In the genomic region with DNA sequence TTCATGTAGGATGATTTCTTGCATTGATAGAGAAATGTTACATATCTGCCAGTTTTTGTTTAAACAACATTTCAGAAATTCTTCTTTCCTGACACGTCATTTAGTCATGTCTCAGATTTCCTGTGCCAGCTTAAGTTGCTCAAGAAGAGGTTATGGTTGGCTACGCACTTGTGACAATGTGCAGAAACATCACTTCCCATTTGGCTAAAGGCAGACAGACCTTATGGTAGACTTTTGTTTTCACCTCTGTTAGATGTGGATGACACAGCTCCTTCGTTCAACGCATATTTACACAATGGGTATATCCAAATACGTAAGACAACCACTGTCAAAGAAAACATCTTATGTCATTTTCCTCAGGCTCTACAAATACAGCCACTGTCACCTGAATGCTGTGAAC, we compare ENCODE assay signal across 9 cellular contexts.
DNase-seq lines count a peak whose midpoint lies in the region; ATAC-seq and TF ChIP-seq lines count a peak whose summit lies in the region.
"Had no signal": no experiment of that assay in that cellular context is flagged by ENCODE, and none has a peak within 500 bp of the region (broad histone marks: within the 10 kb centered on the region; RNA-seq: fewer than 3 reads in every experiment).

No MANE protein-coding gene starts in this region.

- H3K27me3 ChIP-seq in DOHH2 (ENCODE audit: control insufficient read depth, low read length) (peaks cover 15% of the 10 kb centered on the region), liver (ENCODE audit: control insufficient read depth in 4 of 4, insufficient read depth in 4 of 4, low read length in 3 of 4) (no peaks in the 10 kb centered on the region)

- H3K79me2 ChIP-seq in DOHH2 (ENCODE audit: control insufficient read depth, low read length): no peaks in the 10 kb centered on the region

- H3K9ac ChIP-seq in liver (ENCODE audit: low read depth in 1 of 2, low read length in 2 of 2): no peak overlapping the region
- H3K9ac ChIP-seq: KMS-11 had no signal

- peak overlapping the region; percentile 18 for H3K4me3 ChIP-seq in DOHH2 (ENCODE audit: low read length)
- no peak overlapping the region for H3K4me3 ChIP-seq in liver (ENCODE audit: low read depth in 1 of 3, low read length in 3 of 3)

- no peaks in the 10 kb centered on the region for H4K20me1 ChIP-seq in DOHH2 (ENCODE audit: control insufficient read depth, insufficient read depth, low read depth, low read length)

- TF ChIP-seq RAD21 in liver (IDR thresholded peaks at IDR 0.05): no peak

- H3K4me2 ChIP-seq in DOHH2 (ENCODE audit: low read length): peak overlapping the region; percentile 49
- H3K4me2 ChIP-seq: KMS-11 had no signal

- H3K9me3 ChIP-seq in DOHH2 (ENCODE audit: control insufficient read depth, insufficient read depth, low read length): no peaks in the 10 kb centered on the region
- H3K9me3 ChIP-seq in liver (ENCODE audit: control insufficient read depth in 4 of 4, low read length in 3 of 4): no peaks in the 10 kb centered on the region

- H3K36me3 ChIP-seq in DOHH2 (ENCODE audit: control insufficient read depth, low read length): no peaks in the 10 kb centered on the region
- no peaks in the 10 kb centered on the region for H3K36me3 ChIP-seq in liver (ENCODE audit: control insufficient read depth in 4 of 4, insufficient read depth in 3 of 4, low read depth in 1 of 4, low read length in 3 of 4)

- intact Hi-C loops in left colon (cut with DNase I, micrococcal nuclease): no loop called here

- no peak overlapping the region for H3K27ac ChIP-seq in DOHH2 (ENCODE audit: low read depth, low read length)
- peak overlapping the region; percentile 23 for H3K27ac ChIP-seq in angular gyrus (ENCODE audit: low read depth, low read length)
- peak overlapping the region; percentile 33 to 70 for H3K27ac ChIP-seq in liver (ENCODE audit: low read depth in 1 of 2, low read length in 2 of 2)
- H3K27ac ChIP-seq: KMS-11 had no signal

- ATAC-seq in GM21526 (IDR thresholded peaks at IDR 0.05; ENCODE audit: low FRiP score, unreplicated experiment) (peak; percentile 85), left colon (no peak)

- 64% methylated on average over 5 of the region's 5 CpGs for WGBS in liver

- H3F3A ChIP-seq in DOHH2 (ENCODE audit: control insufficient read depth, insufficient read depth): no peaks in the 10 kb centered on the region

- H3K9me2 ChIP-seq in DOHH2 (replicated peaks; ENCODE audit: control insufficient read depth, low read length): no peaks in the 10 kb centered on the region

- DNase-seq in HS-27A (ENCODE audit: low read depth) (peak; percentile 59), left colon (no peak), NCI-H1436 treated with DMSO at 0.1 percent for 48 hours (lab: John Stamatoyannopoulos, UW) (no peak), OCI-M1 (lab: John Stamatoyannopoulos, UW) (no peak)

- H3K4me1 ChIP-seq in DOHH2 (ENCODE audit: control insufficient read depth, low read length) (peaks cover 13% of the 10 kb centered on the region), liver (ENCODE audit: control insufficient read depth in 4 of 4, insufficient read depth in 4 of 4, low read length in 3 of 4) (peaks cover 0 to 26% (median 19%) of the 10 kb centered on the region in 4 donors)

- TF ChIP-seq CTCF in DOHH2 (IDR thresholded peaks at IDR 0.05; ENCODE audit: low read depth, low read length, poor library complexity, severe bottlenecking): no peak
- TF ChIP-seq CTCF in liver (IDR thresholded peaks at IDR 0.05; ENCODE audit: low read depth, low read length, missing input control): no peak

TF ChIP-seq in liver, 16 proteins besides CTCF, POLR2A, EP300 and RAD21:
- TF ChIP-seq HNF4G (IDR thresholded peaks at IDR 0.05): no peak
- TF ChIP-seq JUND (IDR thresholded peaks at IDR 0.05): no peak
- no peak for TF ChIP-seq GABPA (IDR thresholded peaks at IDR 0.05 in 1 of 2, conservative IDR thresholded peaks at IDR 0.05 in 1 of 2)
- TF ChIP-seq TAF1 (conservative IDR thresholded peaks at IDR 0.05): no peak
- TF ChIP-seq, protein P1, sequence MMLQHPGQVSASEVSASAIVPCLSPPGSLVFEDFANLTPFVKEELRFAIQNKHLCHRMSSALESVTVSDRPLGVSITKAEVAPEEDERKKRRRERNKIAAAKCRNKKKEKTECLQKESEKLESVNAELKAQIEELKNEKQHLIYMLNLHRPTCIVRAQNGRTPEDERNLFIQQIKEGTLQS (IDR thresholded peaks at IDR 0.05): no peak
- TF ChIP-seq, protein P2, sequence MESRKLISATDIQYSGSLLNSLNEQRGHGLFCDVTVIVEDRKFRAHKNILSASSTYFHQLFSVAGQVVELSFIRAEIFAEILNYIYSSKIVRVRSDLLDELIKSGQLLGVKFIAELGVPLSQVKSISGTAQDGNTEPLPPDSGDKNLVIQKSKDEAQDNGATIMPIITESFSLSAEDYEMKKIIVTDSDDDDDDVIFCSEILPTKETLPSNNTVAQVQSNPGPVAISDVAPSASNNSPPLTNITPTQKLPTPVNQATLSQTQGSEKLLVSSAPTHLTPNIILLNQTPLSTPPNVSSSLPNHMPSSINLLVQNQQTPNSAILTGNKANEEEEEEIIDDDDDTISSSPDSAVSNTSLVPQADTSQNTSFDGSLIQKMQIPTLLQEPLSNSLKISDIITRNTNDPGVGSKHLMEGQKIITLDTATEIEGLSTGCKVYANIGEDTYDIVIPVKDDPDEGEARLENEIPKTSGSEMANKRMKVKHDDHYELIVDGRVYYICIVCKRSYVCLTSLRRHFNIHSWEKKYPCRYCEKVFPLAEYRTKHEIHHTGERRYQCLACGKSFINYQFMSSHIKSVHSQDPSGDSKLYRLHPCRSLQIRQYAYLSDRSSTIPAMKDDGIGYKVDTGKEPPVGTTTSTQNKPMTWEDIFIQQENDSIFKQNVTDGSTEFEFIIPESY (IDR thresholded peaks at IDR 0.05): no peak
- no peak for TF ChIP-seq HNF4A (conservative IDR thresholded peaks at IDR 0.05)
- TF ChIP-seq, protein P3, sequence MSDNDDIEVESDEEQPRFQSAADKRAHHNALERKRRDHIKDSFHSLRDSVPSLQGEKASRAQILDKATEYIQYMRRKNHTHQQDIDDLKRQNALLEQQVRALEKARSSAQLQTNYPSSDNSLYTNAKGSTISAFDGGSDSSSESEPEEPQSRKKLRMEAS (IDR thresholded peaks at IDR 0.05): no peak
- no peak for TF ChIP-seq NR2F2 (IDR thresholded peaks at IDR 0.05)
- TF ChIP-seq FOXA1 (IDR thresholded peaks at IDR 0.05): no peak
- TF ChIP-seq, protein P4, sequence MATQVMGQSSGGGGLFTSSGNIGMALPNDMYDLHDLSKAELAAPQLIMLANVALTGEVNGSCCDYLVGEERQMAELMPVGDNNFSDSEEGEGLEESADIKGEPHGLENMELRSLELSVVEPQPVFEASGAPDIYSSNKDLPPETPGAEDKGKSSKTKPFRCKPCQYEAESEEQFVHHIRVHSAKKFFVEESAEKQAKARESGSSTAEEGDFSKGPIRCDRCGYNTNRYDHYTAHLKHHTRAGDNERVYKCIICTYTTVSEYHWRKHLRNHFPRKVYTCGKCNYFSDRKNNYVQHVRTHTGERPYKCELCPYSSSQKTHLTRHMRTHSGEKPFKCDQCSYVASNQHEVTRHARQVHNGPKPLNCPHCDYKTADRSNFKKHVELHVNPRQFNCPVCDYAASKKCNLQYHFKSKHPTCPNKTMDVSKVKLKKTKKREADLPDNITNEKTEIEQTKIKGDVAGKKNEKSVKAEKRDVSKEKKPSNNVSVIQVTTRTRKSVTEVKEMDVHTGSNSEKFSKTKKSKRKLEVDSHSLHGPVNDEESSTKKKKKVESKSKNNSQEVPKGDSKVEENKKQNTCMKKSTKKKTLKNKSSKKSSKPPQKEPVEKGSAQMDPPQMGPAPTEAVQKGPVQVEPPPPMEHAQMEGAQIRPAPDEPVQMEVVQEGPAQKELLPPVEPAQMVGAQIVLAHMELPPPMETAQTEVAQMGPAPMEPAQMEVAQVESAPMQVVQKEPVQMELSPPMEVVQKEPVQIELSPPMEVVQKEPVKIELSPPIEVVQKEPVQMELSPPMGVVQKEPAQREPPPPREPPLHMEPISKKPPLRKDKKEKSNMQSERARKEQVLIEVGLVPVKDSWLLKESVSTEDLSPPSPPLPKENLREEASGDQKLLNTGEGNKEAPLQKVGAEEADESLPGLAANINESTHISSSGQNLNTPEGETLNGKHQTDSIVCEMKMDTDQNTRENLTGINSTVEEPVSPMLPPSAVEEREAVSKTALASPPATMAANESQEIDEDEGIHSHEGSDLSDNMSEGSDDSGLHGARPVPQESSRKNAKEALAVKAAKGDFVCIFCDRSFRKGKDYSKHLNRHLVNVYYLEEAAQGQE (IDR thresholded peaks at IDR 0.05): no peak
- no peak for TF ChIP-seq EGR1 (IDR thresholded peaks at IDR 0.05; ENCODE audit: low read depth in 2 of 2)
- no peak for TF ChIP-seq FOXA2 (IDR thresholded peaks at IDR 0.05)
- TF ChIP-seq SP1 (IDR thresholded peaks at IDR 0.05): no peak
- no peak for TF ChIP-seq RXRA (IDR thresholded peaks at IDR 0.05)
- no peak for TF ChIP-seq YY1 (IDR thresholded peaks at IDR 0.05)
TF ChIP-seq in liver: peak in this region for 0.
